Comparison of ENCODE assay signal across 17 cellular contexts in the genomic region with DNA sequence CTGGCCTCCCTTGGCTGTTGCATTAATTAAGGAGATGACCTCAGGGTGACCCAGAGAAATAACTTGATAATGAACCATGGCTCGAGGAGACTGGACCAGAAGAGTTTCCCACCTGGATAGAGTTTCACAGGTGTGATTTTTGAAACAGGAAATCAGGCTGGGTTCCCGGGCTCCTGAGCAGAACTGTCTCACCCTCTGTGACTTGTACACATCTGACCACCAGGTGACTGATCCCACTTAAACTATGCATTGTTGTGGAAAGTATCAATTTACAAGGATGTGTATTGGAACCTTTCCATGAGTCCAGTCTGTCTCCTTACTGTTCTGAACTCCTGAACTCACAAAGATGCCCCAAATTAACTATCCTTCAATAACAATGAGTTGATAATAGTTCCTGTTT.
A peak's percentile ranks its signal among the peaks of the same experiment; 100 is the strongest.
DNase-seq lines count a peak whose midpoint lies in the region; ATAC-seq, FAIRE-seq and TF ChIP-seq lines count a peak whose summit lies in the region.
"Had no signal": no experiment of that assay in that cellular context is flagged by ENCODE, and none has a peak within 500 bp of the region (broad histone marks: within the 10 kb centered on the region; RNA-seq: fewer than 3 reads in every experiment).

No MANE protein-coding gene starts in this region.

- H4K20me1 ChIP-seq in PC-3 (ENCODE audit: low read length): no peaks in the 10 kb centered on the region

- ATAC-seq in PC-3: peak; percentile 66
- ATAC-seq in HG02588 (IDR thresholded peaks at IDR 0.05; ENCODE audit: unreplicated experiment): no peak
- no peak for ATAC-seq in HG02610 (IDR thresholded peaks at IDR 0.05; ENCODE audit: unreplicated experiment)

- intact Hi-C loops in PC-3 (cut with micrococcal nuclease): loop anchor here (2.0 kb wide), 2 partner anchors 138 to 494 kb away; no protein-coding TSS in a partner anchor

- peak overlapping the region; percentile 38 for H3K9ac ChIP-seq in PC-3 (ENCODE audit: low read length)
- H3K9ac ChIP-seq: KMS-11 had no signal

- H3K9me3 ChIP-seq in PC-3 (ENCODE audit: low read length): no peaks in the 10 kb centered on the region
- no peaks in the 10 kb centered on the region for H3K9me3 ChIP-seq in esophagus (ENCODE audit: control insufficient read depth in 2 of 2, insufficient read depth in 1 of 2, low read depth in 1 of 2, low read length in 1 of 2)
- no peaks in the 10 kb centered on the region for H3K9me3 ChIP-seq in small intestine (ENCODE audit: control insufficient read depth, low read depth)

- CTCF ChIA-PET in PC-3 (lab: Charles Lee): interaction anchor here (0.6 to 1.6 kb wide), 5 partner anchors 111 to 622 kb away, joined by 3 to 24 read pairs (median 11); no protein-coding TSS in a partner anchor

- H3K4me2 ChIP-seq in PC-3 (ENCODE audit: low read length): 0 out of 2 replicates have a peak overlapping the region, but pooled peaks have one; percentile 14

- H3K4me3 ChIP-seq in PC-3 (ENCODE audit: low read length): no peak overlapping the region
- no peak overlapping the region for H3K4me3 ChIP-seq in esophagus (ENCODE audit: low read depth in 1 of 2, low read length in 2 of 2)
- H3K4me3 ChIP-seq in small intestine (ENCODE audit: low read depth in 1 of 2, low read length in 2 of 2): no peak overlapping the region
- H3K4me3 ChIP-seq: lung had no signal

- H2AFZ ChIP-seq in PC-3 (ENCODE audit: low read length): no peak overlapping the region

- peak; percentile 33 for DNase-seq in NCI-H146 (lab: John Stamatoyannopoulos, UW)
- DNase-seq in NCI-H146 treated with DMSO at 0.1 percent for 48 hours (lab: John Stamatoyannopoulos, UW; ENCODE audit: unreplicated experiment): no peak
- peak; percentile 57 for DNase-seq in PC-3
- DNase-seq in small intestine: no peak
- DNase-seq in activated CD4-positive, alpha-beta T cell treated with anti-CD3 and anti-CD28 coated beads, Interleukin-2, amount 50 U/mL, for 1 hour: no peak
- DNase-seq: 8988T; activated B cell treated with CpG ODN at 0.5 μM for 24 hours; activated CD8-positive, alpha-beta memory T cell treated with anti-CD3 and anti-CD28 coated beads, Interleukin-2, amount 50 U/mL, for 4 hours; activated naive CD4-positive, alpha-beta T cell treated with anti-CD3 and anti-CD28 coated beads, Interleukin-2, amount 10 ng/mL, durations not matched to agents 7 days and 5 days; CD4-positive, alpha-beta T cell; stimulated activated naive CD8-positive, alpha-beta T cell treated with anti-CD3 and anti-CD28 coated beads, Interleukin-15, amount 100 ng/mL, for 72 hours had no signal

- H3F3A ChIP-seq in PC-3 (ENCODE audit: low read length, unreplicated experiment): no peaks in the 10 kb centered on the region

- H3K36me3 ChIP-seq in PC-3 (ENCODE audit: low read depth, low read length) (no peaks in the 10 kb centered on the region), esophagus (ENCODE audit: control insufficient read depth in 2 of 2, insufficient read depth in 2 of 2, low read length in 1 of 2) (no peaks in the 10 kb centered on the region), small intestine (ENCODE audit: control insufficient read depth in 2 of 2, insufficient read depth in 2 of 2, low read length in 2 of 2) (no peaks in the 10 kb centered on the region)

- H3K79me2 ChIP-seq in PC-3 (ENCODE audit: low read length): no peaks in the 10 kb centered on the region

- 51 to 55% methylated on average over 2 of the region's 2 CpGs for WGBS in esophagus, 2 donors
- WGBS in small intestine, 3 donors: 46 to 57% (median 55%) methylated on average over 2 of the region's 2 CpGs

- POLR2A ChIA-PET in PC-3 (lab: Charles Lee; ENCODE audit: unreplicated experiment): no interaction called here

- no peaks in the 10 kb centered on the region for H3K9me2 ChIP-seq in PC-3 (replicated peaks; ENCODE audit: low read length)

- H3K27ac ChIP-seq in PC-3 (ENCODE audit: low read length): peak overlapping the region; percentile 72
- H3K27ac ChIP-seq in esophagus (ENCODE audit: low read depth in 2 of 2, low read length in 1 of 2): peak overlapping the region; percentile 72 to 77
- peak overlapping the region; percentile 14 to 47 for H3K27ac ChIP-seq in small intestine (ENCODE audit: low read depth in 1 of 2, low read length in 1 of 2)
- H3K27ac ChIP-seq: KMS-11 had no signal

- H3K27me3 ChIP-seq in PC-3 (ENCODE audit: low read length): no peaks in the 10 kb centered on the region
- no peaks in the 10 kb centered on the region for H3K27me3 ChIP-seq in esophagus (ENCODE audit: control insufficient read depth in 1 of 2, insufficient read depth in 2 of 2, low read length in 2 of 2)
- H3K27me3 ChIP-seq in small intestine (ENCODE audit: control insufficient read depth in 2 of 2, insufficient read depth in 2 of 2, low read length in 2 of 2): no peaks in the 10 kb centered on the region

- 0 out of 2 replicates have a peak, but pooled peaks have one; percentile 22 for TF ChIP-seq CTCF in PC-3 (conservative IDR thresholded peaks at IDR 0.05; ENCODE audit: low read depth, low read length)

- BruUV-seq in PC-3 (replicated peaks; lab: Mats Ljungman, UMichigan): no TSS peak

- FAIRE-seq in small intestine (lab: Jason Lieb, UNC): no peak
- FAIRE-seq: G401.6 had no signal

- H3K4me1 ChIP-seq in PC-3 (ENCODE audit: insufficient read depth, low read length) (peaks cover 15% of the 10 kb centered on the region), esophagus (ENCODE audit: control insufficient read depth in 2 of 2, insufficient read depth in 2 of 2, low read length in 1 of 2) (peaks cover 0 to 12% of the 10 kb centered on the region in 2 donors), small intestine (ENCODE audit: control insufficient read depth in 2 of 2, insufficient read depth in 1 of 2, low read depth in 1 of 2, low read length in 1 of 2) (peaks cover 6 to 11% of the 10 kb centered on the region in 2 donors)

Comparison
In these comparisons a context has a peak if more than half of its experiments do, and no peak if none do; other contexts are left out.
1. DNase-seq: peak in NCI-H146 (single experiment) and PC-3 (single experiment); none in NCI-H146 treated with DMSO at 0.1 percent for 48 hours (single experiment), small intestine (single experiment) and activated CD4-positive, alpha-beta T cell treated with anti-CD3 and anti-CD28 coated beads, Interleukin-2, amount 50 U/mL, for 1 hour (single experiment).
2. Peak in every context shown above with its lines, with median percentiles within 50 percentile points of each other: H3K27ac ChIP-seq.